ENCODE assay signal across 32 cellular contexts in the genomic region with DNA sequence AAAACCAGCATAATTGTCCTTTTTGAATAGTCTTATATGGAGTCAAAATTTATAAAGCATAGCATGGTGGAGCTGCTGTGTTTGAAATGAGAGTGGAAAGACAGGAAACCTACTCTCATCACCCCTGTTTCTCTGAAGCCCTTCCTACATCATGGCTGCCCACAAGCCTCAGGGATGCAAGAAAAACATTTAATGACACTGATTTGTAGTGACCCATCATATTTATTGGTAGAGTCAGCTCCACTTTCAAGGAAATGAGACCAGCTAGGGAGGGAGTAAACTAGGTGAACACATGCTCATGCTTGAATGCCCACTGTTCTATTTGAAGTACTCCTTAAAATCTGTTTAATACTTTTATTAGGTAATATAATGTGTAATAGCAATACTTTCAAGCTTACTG.
"Had no signal": no experiment of that assay in that cellular context is flagged by ENCODE, and none has a peak within 500 bp of the region (broad histone marks: within the 10 kb centered on the region; RNA-seq: fewer than 3 reads in every experiment).

No MANE protein-coding gene starts in this region.

- H3K36me3 Mint-ChIP-seq: activated CD8-positive, alpha-beta memory T cell treated with anti-CD3 and anti-CD28 coated beads, Interleukin-2, amount 10 ng/mL, durations not matched to agents 7 days and 5 days; activated naive CD4-positive, alpha-beta T cell treated with anti-CD3 and anti-CD28 coated beads, Interleukin-2, amount 10 ng/mL, durations not matched to agents 7 days and 5 days; activated naive CD8-positive, alpha-beta T cell; brain; IgD-negative memory B cell had no signal

- H3K9me3 ChIP-seq: Peyer's patch, SJSA1, SK-N-SH had no signal

- H3K9me3 Mint-ChIP-seq: activated B cell treated with CpG ODN at 0.5 μM for 24 hours; activated naive CD4-positive, alpha-beta T cell treated with anti-CD3 and anti-CD28 coated beads, Interleukin-2, amount 10 ng/mL, durations not matched to agents 7 days and 5 days; activated naive CD8-positive, alpha-beta T cell treated with anti-CD3 and anti-CD28 coated beads, Interleukin-2, amount 50 U/mL, for 24 hours; IgD-negative memory B cell had no signal

- H3K27me3 ChIP-seq: Peyer's patch, SJSA1 had no signal

- H3K9ac ChIP-seq: SK-N-SH had no signal

- H3K4me3 Mint-ChIP-seq: activated B cell treated with CpG ODN at 0.5 μM for 24 hours; activated CD4-positive, alpha-beta memory T cell treated with anti-CD3 and anti-CD28 coated beads, Interleukin-2, amount 10 ng/mL, durations not matched to agents 7 days and 5 days; activated CD8-positive, alpha-beta memory T cell treated with anti-CD3 and anti-CD28 coated beads, Interleukin-2, amount 10 ng/mL, durations not matched to agents 7 days and 5 days; activated naive CD4-positive, alpha-beta T cell treated with anti-CD3 and anti-CD28 coated beads, Interleukin-2, amount 10 ng/mL, durations not matched to agents 7 days and 5 days; activated naive CD8-positive, alpha-beta T cell; activated naive CD8-positive, alpha-beta T cell treated with anti-CD3 and anti-CD28 coated beads, Interleukin-2, amount 50 U/mL, for 24 hours; brain; IgD-negative memory B cell had no signal

- H3K4me1 ChIP-seq: Peyer's patch, SJSA1 had no signal

- H3K27ac Mint-ChIP-seq: activated B cell treated with CpG ODN at 0.5 μM for 24 hours; activated CD4-positive, alpha-beta memory T cell treated with anti-CD3 and anti-CD28 coated beads, Interleukin-2, amount 10 ng/mL, durations not matched to agents 7 days and 5 days; activated CD8-positive, alpha-beta memory T cell treated with anti-CD3 and anti-CD28 coated beads, Interleukin-2, amount 10 ng/mL, durations not matched to agents 7 days and 5 days; activated naive CD4-positive, alpha-beta T cell treated with anti-CD3 and anti-CD28 coated beads, Interleukin-2, amount 10 ng/mL, durations not matched to agents 7 days and 5 days; activated naive CD8-positive, alpha-beta T cell; activated naive CD8-positive, alpha-beta T cell treated with anti-CD3 and anti-CD28 coated beads, Interleukin-2, amount 50 U/mL, for 24 hours; brain; IgD-negative memory B cell had no signal

- H3K36me3 ChIP-seq: Peyer's patch, SJSA1 had no signal

- H3K4me2 ChIP-seq: SK-N-SH had no signal

- H3K4me3 ChIP-seq: Peyer's patch, SJSA1 had no signal

- H3K4me1 Mint-ChIP-seq: activated B cell treated with CpG ODN at 0.5 μM for 24 hours; activated CD4-positive, alpha-beta memory T cell treated with anti-CD3 and anti-CD28 coated beads, Interleukin-2, amount 10 ng/mL, durations not matched to agents 7 days and 5 days; activated CD8-positive, alpha-beta memory T cell treated with anti-CD3 and anti-CD28 coated beads, Interleukin-2, amount 10 ng/mL, durations not matched to agents 7 days and 5 days; activated naive CD4-positive, alpha-beta T cell treated with anti-CD3 and anti-CD28 coated beads, Interleukin-2, amount 10 ng/mL, durations not matched to agents 7 days and 5 days had no signal

- H3K27me3 Mint-ChIP-seq: activated B cell treated with CpG ODN at 0.5 μM for 24 hours; activated CD4-positive, alpha-beta memory T cell treated with anti-CD3 and anti-CD28 coated beads, Interleukin-2, amount 10 ng/mL, durations not matched to agents 7 days and 5 days; activated CD8-positive, alpha-beta memory T cell treated with anti-CD3 and anti-CD28 coated beads, Interleukin-2, amount 10 ng/mL, durations not matched to agents 7 days and 5 days; activated naive CD4-positive, alpha-beta T cell treated with anti-CD3 and anti-CD28 coated beads, Interleukin-2, amount 10 ng/mL, durations not matched to agents 7 days and 5 days; activated naive CD8-positive, alpha-beta T cell; activated naive CD8-positive, alpha-beta T cell treated with anti-CD3 and anti-CD28 coated beads, Interleukin-2, amount 50 U/mL, for 24 hours had no signal

- DNase-seq: activated B cell treated with CpG ODN at 0.5 μM for 24 hours; activated CD4-positive, alpha-beta memory T cell treated with anti-CD3 and anti-CD28 coated beads, Interleukin-2, amount 10 ng/mL, durations not matched to agents 7 days and 5 days; activated CD4-positive, alpha-beta T cell treated with anti-CD3 and anti-CD28 coated beads for 48 hours; activated CD4-positive, CD25-positive, alpha-beta regulatory T cell treated with anti-CD3 and anti-CD28 coated beads, Interleukin-2, amount 50 U/mL, for 72 hours; activated CD8-positive, alpha-beta memory T cell treated with anti-CD3 and anti-CD28 coated beads for 24 hours; activated CD8-positive, alpha-beta memory T cell treated with anti-CD3 and anti-CD28 coated beads, Interleukin-2, amount 10 ng/mL, durations not matched to agents 7 days and 5 days; activated CD8-positive, alpha-beta memory T cell treated with anti-CD3 and anti-CD28 coated beads, Interleukin-2, amount 50 U/mL, for 48 hours; activated effector memory CD4-positive, alpha-beta T cell treated with Interleukin-2 at 50 U/mL for 16 hours; activated naive CD4-positive, alpha-beta T cell treated with anti-CD3 and anti-CD28 coated beads, Interleukin-2, amount 10 ng/mL, durations not matched to agents 7 days and 5 days; activated naive CD8-positive, alpha-beta T cell treated with anti-CD3 and anti-CD28 coated beads, Interleukin-2, amount 50 U/mL, for 24 hours; activated T-cell treated with anti-CD3 and anti-CD28 coated beads, Interleukin-2, amount 50 U/mL, for 48 hours; anterior cingulate cortex; Karpas-422; KBM-7; NCI-H1105; NCI-H1417 treated with DMSO at 0.1 percent for 48 hours; NCI-H1930; NCI-H2081 treated with DMSO at 0.1 percent for 48 hours; NCI-H226; NCI-H446 treated with DMSO at 0.1 percent for 48 hours; Peyer's patch; RPMI8226; SHP77 treated with DMSO at 0.1 percent for 48 hours; SK-N-SH; T-helper 1 cell; T-helper 2 cell; T-helper 9 cell had no signal

- H3K27ac ChIP-seq: Peyer's patch, SJSA1, VCaP had no signal
